10 cellular contexts compared by ENCODE assay signal in the genomic region with DNA sequence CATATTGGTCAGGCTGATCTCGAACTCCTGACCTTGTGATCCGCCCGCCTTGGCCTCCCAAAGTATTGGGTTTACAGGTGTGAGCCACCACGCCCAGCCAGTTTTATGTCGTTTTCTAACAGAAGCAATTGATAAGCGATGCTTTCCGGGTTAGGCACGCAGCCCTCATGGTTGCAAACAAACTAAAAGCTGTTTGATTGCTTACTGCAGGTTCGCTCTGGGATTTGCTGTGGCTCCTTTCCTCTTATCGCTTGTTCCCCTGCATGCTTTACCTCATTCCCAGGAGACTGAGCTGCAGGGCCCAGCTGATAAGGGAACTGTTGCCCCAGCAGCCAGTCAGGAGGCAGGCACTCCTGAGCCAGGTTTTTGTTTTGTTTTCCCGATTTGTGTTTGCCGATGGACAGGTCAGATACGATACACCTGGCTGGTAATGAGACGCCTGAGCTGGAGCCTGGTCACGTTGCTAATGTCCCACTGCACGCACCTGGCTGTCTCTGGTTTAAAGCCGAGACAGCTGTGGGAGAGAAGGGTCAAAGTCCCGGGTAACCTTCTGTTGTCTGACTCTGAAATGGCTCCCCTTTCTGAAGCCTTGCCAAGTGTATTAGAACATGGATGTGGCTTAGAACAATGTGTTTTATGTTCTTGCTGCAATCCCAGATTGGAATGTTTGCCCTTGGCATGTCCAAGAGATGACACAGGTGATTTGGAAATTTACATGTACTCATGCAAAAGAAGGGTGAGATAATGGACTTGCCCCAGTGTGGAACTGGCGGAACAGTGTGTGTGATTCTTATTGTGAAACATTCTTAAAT. TPM values are rescaled to one million over a fixed set of nuclear protein-coding genes. Genes with fewer than 3 reads are reported as not detected.
DNase-seq lines count a peak whose midpoint lies in the region; ATAC-seq and TF ChIP-seq lines count a peak whose summit lies in the region.
"Had no signal": no experiment of that assay in that cellular context is flagged by ENCODE, and none has a peak within 500 bp of the region (broad histone marks: within the 10 kb centered on the region; RNA-seq: fewer than 3 reads in every experiment).

No MANE protein-coding gene starts in this region.

- intact Hi-C loops in left ventricle myocardium superior (cut with micrococcal nuclease), result loop anchor here (10.0 kb wide), 1 partner anchor 147 kb away; no protein-coding TSS in a partner anchor
- intact Hi-C loops in thyroid gland (cut with DNase I), result no loop called here

- H3K9me3 ChIP-seq in RWPE2 (ENCODE audit: severe bottlenecking) (no peaks in the 10 kb centered on the region), thyroid gland (no peaks in the 10 kb centered on the region)
- H3K9me3 ChIP-seq: SK-N-SH had no signal

- H3K27ac ChIP-seq in RWPE2 (ENCODE audit: poor library complexity, severe bottlenecking) (peak overlapping the region; percentile 65), thyroid gland (peak overlapping the region; percentile 31 to 69 (median 65))

- peak; percentile 78 for ATAC-seq in RWPE2 (ENCODE audit: low read depth)
- ATAC-seq in left ventricle myocardium superior, result peak; percentile 93
- no peak for ATAC-seq in GM21529 (IDR thresholded peaks at IDR 0.05; ENCODE audit: unreplicated experiment)

- peaks cover 34% of the 10 kb centered on the region for H3K4me1 ChIP-seq in RWPE2 (ENCODE audit: insufficient read depth, poor library complexity, severe bottlenecking)
- H3K4me1 ChIP-seq in thyroid gland, result peaks cover 9 to 22% of the 10 kb centered on the region in 2 donors

- 63 to 64% methylated on average over 19 of the region's 19 CpGs for WGBS in thyroid gland, 2 donors

- DNase-seq in NCI-H128 (lab: John Stamatoyannopoulos, UW; ENCODE audit: unreplicated experiment) (peak; percentile 72), RWPE2 (ENCODE audit: low spot score) (no peak), left ventricle myocardium superior (peak; percentile 52), thyroid gland (peak; percentile 78 to 79), NCI-H82 (lab: John Stamatoyannopoulos, UW) (no peak), foreskin melanocyte (no peak)
- no peak for DNase-seq in stimulated activated CD4-positive, alpha-beta T cell treated with anti-CD3 and anti-CD28 coated beads, Interleukin-12 subunit alpha, Interleukin-12 subunit beta, amount 100 ng/mL, for 4 hours
- DNase-seq: EL, SK-N-SH had no signal

- TF ChIP-seq CTCF in RWPE2 (IDR thresholded peaks at IDR 0.05; ENCODE audit: poor library complexity, severe bottlenecking) (no peak), thyroid gland (IDR thresholded peaks at IDR 0.05) (no peak)

- H3K36me3 ChIP-seq in RWPE2 (ENCODE audit: low read depth), result peaks cover 97% of the 10 kb centered on the region
- peaks cover 20 to 22% of the 10 kb centered on the region in 2 donors for H3K36me3 ChIP-seq in thyroid gland

- H3K4me3 ChIP-seq in RWPE2 (ENCODE audit: severe bottlenecking) (no peak overlapping the region), thyroid gland (replicated peaks in 1 of 3) (no peak overlapping the region)

- TF ChIP-seq POLR2A in thyroid gland (IDR thresholded peaks at IDR 0.05), result peak in 1 of 2 donors; percentile 25

- H3K27me3 ChIP-seq in RWPE2 (ENCODE audit: insufficient read depth, poor library complexity, severe bottlenecking) (no peaks in the 10 kb centered on the region), thyroid gland (no peaks in the 10 kb centered on the region)

RNA-seq across cellular contexts. Expression of gene DSP, which starts 19.9 kb away (rescaled TPM):
- total RNA-seq in left ventricle myocardium superior, result 314 TPM
- 100 to 1,000 TPM; 122 to 176 (median 145) TPM for total RNA-seq in thyroid gland

RNA-seq across cellular contexts. Expression of gene SNRNP48, which starts 28.6 kb away (rescaled TPM):
- 17.3 TPM for total RNA-seq in left ventricle myocardium superior
- total RNA-seq in thyroid gland, result 10 to 100 TPM; 11.2 to 28.8 (median 20.1) TPM

Comparison
In these comparisons a context has a peak if more than half of its experiments do, and no peak if none do; other contexts are left out.
1. DNase-seq: peak in NCI-H128 (single experiment), left ventricle myocardium superior (single experiment) and thyroid gland (2 of 2); none in RWPE2 (single experiment), stimulated activated CD4-positive, alpha-beta T cell treated with anti-CD3 and anti-CD28 coated beads, Interleukin-12 subunit alpha, Interleukin-12 subunit beta, amount 100 ng/mL, for 4 hours (single experiment), NCI-H82 (single experiment) and foreskin melanocyte (single experiment).